17 cellular contexts compared by ENCODE assay signal in genomic region chr15:39230205-39230916, GRCh38.
DNase-seq lines count a peak whose midpoint lies in the region; ATAC-seq, FAIRE-seq and TF ChIP-seq lines count a peak whose summit lies in the region.
"Had no signal": no experiment of that assay in that cellular context is flagged by ENCODE, and none has a peak within 500 bp of the region (broad histone marks: within the 10 kb centered on the region; RNA-seq: fewer than 3 reads in every experiment).

No MANE protein-coding gene starts in this region.

- H3K4me1 ChIP-seq in adrenal gland (replicated peaks in 1 of 2) (no peaks in the 10 kb centered on the region), keratinocyte (ENCODE audit: control insufficient read depth, extremely low read depth, insufficient read depth, low read length) (peaks cover 36% of the 10 kb centered on the region), upper lobe of right lung (peaks cover 8% of the 10 kb centered on the region)
- H3K4me1 ChIP-seq: testis had no signal

- H3K4me3 ChIP-seq in AG10803 (ENCODE audit: low read length): no peak overlapping the region
- no peak overlapping the region for H3K4me3 ChIP-seq in MG63
- H3K4me3 ChIP-seq in adrenal gland: no peak overlapping the region
- H3K4me3 ChIP-seq in keratinocyte (ENCODE audit: control insufficient read depth in 2 of 3, extremely low read depth in 1 of 3, insufficient read depth in 2 of 3, low read depth in 1 of 3, low read length in 3 of 3): no peak overlapping the region
- H3K4me3 ChIP-seq in upper lobe of right lung: no peak overlapping the region
- H3K4me3 ChIP-seq: heart left ventricle, lung, testis had no signal

- DNase-seq in AG10803 (ENCODE audit: low read depth) (peak; percentile 59), MG63 (peak; percentile 4), adrenal gland (peak in 4 of 7 donors; percentile 16 to 54 (median 18)), keratinocyte (ENCODE audit: low read depth, low spot score) (no peak), upper lobe of right lung (no peak), kidney tubule cell (ENCODE audit: low spot score) (no peak)
- DNase-seq: activated naive CD4-positive, alpha-beta T cell treated with anti-CD3 and anti-CD28 coated beads, Interleukin-2, amount 50 U/mL, for 16 hours; cortex of kidney; H7; heart left ventricle; Karpas-422; NCI-H774; posterior cingulate gyrus; testis had no signal

- TF ChIP-seq CTCF in AG10803 (conservative IDR thresholded peaks at IDR 0.05; ENCODE audit: low read length): no peak
- no peak for TF ChIP-seq CTCF in adrenal gland (IDR thresholded peaks at IDR 0.05)
- no peak for TF ChIP-seq CTCF in keratinocyte (optimal IDR thresholded peaks at IDR 0.05 in 1 of 3, IDR thresholded peaks at IDR 0.05 in 1 of 3, conservative IDR thresholded peaks at IDR 0.05 in 1 of 3; ENCODE audit: extremely low read depth in 1 of 3, insufficient read depth in 2 of 3, low read length in 3 of 3)
- TF ChIP-seq CTCF in upper lobe of right lung (IDR thresholded peaks at IDR 0.05): no peak

- H2AFZ ChIP-seq in keratinocyte (ENCODE audit: control insufficient read depth, low read length): peak overlapping the region; percentile 0

- no peaks in the 10 kb centered on the region for H4K20me1 ChIP-seq in keratinocyte (ENCODE audit: control insufficient read depth, extremely low read depth, insufficient read depth, low read length)

- WGBS in adrenal gland, 4 donors: 35 to 43% (median 40%) methylated on average over 6 to 8 of the region's 8 CpGs

- H3K79me2 ChIP-seq in keratinocyte (ENCODE audit: control insufficient read depth, insufficient read depth, low read length): no peaks in the 10 kb centered on the region

- H3K9me3 ChIP-seq in MG63: no peaks in the 10 kb centered on the region
- H3K9me3 ChIP-seq in adrenal gland (replicated peaks in 1 of 3): peaks cover 0 to 9% (median 0%) of the 10 kb centered on the region in 3 donors
- H3K9me3 ChIP-seq in keratinocyte (ENCODE audit: control insufficient read depth, low read depth, low read length): no peaks in the 10 kb centered on the region
- H3K9me3 ChIP-seq in upper lobe of right lung: no peaks in the 10 kb centered on the region
- H3K9me3 ChIP-seq: heart left ventricle, testis had no signal

- intact Hi-C loops in adrenal gland (cut with DNase I) (no loop called here), upper lobe of right lung (cut with DNase I) (no loop called here)

- TF ChIP-seq POLR2A in adrenal gland (IDR thresholded peaks at IDR 0.05): no peak

- no peak overlapping the region for H3K9ac ChIP-seq in keratinocyte (ENCODE audit: control insufficient read depth, extremely low read depth, insufficient read depth, low read length)

- H3K27ac ChIP-seq in adrenal gland (no peak overlapping the region), keratinocyte (ENCODE audit: control insufficient read depth, insufficient read depth, low read length) (no peak overlapping the region), upper lobe of right lung (no peak overlapping the region)
- H3K27ac ChIP-seq: heart left ventricle, testis had no signal

- peak; percentile 44 for FAIRE-seq in keratinocyte (lab: Jason Lieb, UNC)

- no peaks in the 10 kb centered on the region for H3K27me3 ChIP-seq in MG63
- no peaks in the 10 kb centered on the region for H3K27me3 ChIP-seq in adrenal gland
- H3K27me3 ChIP-seq in keratinocyte (ENCODE audit: control insufficient read depth, extremely low read depth, insufficient read depth, low read length): no peaks in the 10 kb centered on the region
- H3K27me3 ChIP-seq in upper lobe of right lung: no peaks in the 10 kb centered on the region
- H3K27me3 ChIP-seq: heart left ventricle, testis had no signal

- ATAC-seq in GM18498 (IDR thresholded peaks at IDR 0.05; ENCODE audit: unreplicated experiment): no peak
- no peak for ATAC-seq in GM18867 (IDR thresholded peaks at IDR 0.05; ENCODE audit: unreplicated experiment)
- ATAC-seq in upper lobe of right lung: no peak

- H3K36me3 ChIP-seq in MG63 (no peaks in the 10 kb centered on the region), adrenal gland (replicated peaks in 1 of 2) (no peaks in the 10 kb centered on the region), keratinocyte (ENCODE audit: control insufficient read depth in 2 of 2, extremely low read depth in 1 of 2, insufficient read depth in 2 of 2, low read length in 2 of 2) (no peaks in the 10 kb centered on the region), upper lobe of right lung (no peaks in the 10 kb centered on the region)
- H3K36me3 ChIP-seq: heart left ventricle had no signal

- dilution Hi-C loops in keratinocyte (cut with MboI; ENCODE audit: extremely low pct_ligation_motif_present, low sequenced_read_pairs): no loop called here

- no peaks in the 10 kb centered on the region for H3K9me1 ChIP-seq in keratinocyte (ENCODE audit: control insufficient read depth, extremely low read depth, insufficient read depth, low read length)

- H3K4me2 ChIP-seq in keratinocyte (ENCODE audit: control insufficient read depth, extremely low read depth, insufficient read depth, low read depth, low read length): no peak overlapping the region

Comparison
In these comparisons a context has a peak if more than half of its experiments do, and no peak if none do; other contexts are left out.
1. DNase-seq: peak in AG10803 (single experiment), MG63 (single experiment) and adrenal gland (4 of 7); none in keratinocyte (single experiment), upper lobe of right lung (single experiment) and kidney tubule cell (single experiment).